In genomic region chr13:99981115-99982020, GRCh38 we compare ENCODE assay signal across 9 cellular contexts. TPM values are rescaled to one million over a fixed set of nuclear protein-coding genes. Genes with fewer than 3 reads are reported as not detected.
A peak's percentile ranks its signal among the peaks of the same experiment; 100 is the strongest.
DNase-seq lines count a peak whose midpoint lies in the region; ATAC-seq, FAIRE-seq and TF ChIP-seq lines count a peak whose summit lies in the region.
"Had no signal": no experiment of that assay in that cellular context is flagged by ENCODE, and none has a peak within 500 bp of the region (broad histone marks: within the 10 kb centered on the region; RNA-seq: fewer than 3 reads in every experiment).

Gene ZIC2 (plus strand): TSS chr13:99981784. CDS start chr13:99982065, 281 bp downstream.

- H3K9me1 ChIP-seq in K562 (ENCODE audit: control insufficient read depth, insufficient read depth, low read length): no peaks in the 10 kb centered on the region

- no peak; the same call in 1 of the 2 replicates for TF ChIP-seq POLR2A in K562 (conservative IDR thresholded peaks at IDR 0.05)

- H3K9ac ChIP-seq in K562 (ENCODE audit: insufficient read depth in 1 of 2, low read depth in 2 of 2, low read length in 2 of 2) (peak within 1 kb of the TSS; percentile 65 to 96), kidney (ENCODE audit: low read length in 2 of 2) (no peak within 1 kb of the TSS)

- in situ Hi-C loops in ACHN (cut with HindIII; ENCODE audit: low pct_ligation_motif_present, low pct_unique_long_range_greater_than_20kb, low sequenced_read_pairs) (no loop called here), GM13977 (cut with MboI; ENCODE audit: low pct_unique_long_range_greater_than_20kb, low sequenced_read_pairs, unreplicated experiment) (loop anchor here (25.0 kb wide), 2 partner anchors 256 to 531 kb away; no protein-coding TSS in a partner anchor), K562 (cut with MboI) (no loop called here)

- POLR2A ChIA-PET in K562 (lab: Yijun Ruan, JAX): interaction anchor here (0.6 to 2.6 kb wide), 6 partner anchors 11 to 523 kb away, joined by 3 to 14 read pairs (median 4); partner anchors contain the start of genes PCCA and ZIC5

- TF ChIP-seq CTCF in GM13977 (IDR thresholded peaks at IDR 0.05; ENCODE audit: extremely low read depth, insufficient read depth, missing control alignments): no peak
- no peak for TF ChIP-seq CTCF in K562 (IDR thresholded peaks at IDR 0.05 in 2 of 3, conservative IDR thresholded peaks at IDR 0.05 in 1 of 3; ENCODE audit: insufficient read depth in 2 of 3, low read depth in 1 of 3, low read length in 3 of 3)
- no peak for TF ChIP-seq CTCF in kidney (IDR thresholded peaks at IDR 0.05; ENCODE audit: borderline replicate concordance, extremely low read depth, insufficient read depth)

- ATAC-seq in K562 (peak; percentile 68), GM21619 (IDR thresholded peaks at IDR 0.05; ENCODE audit: unreplicated experiment) (no peak)

- CTCF ChIA-PET in K562 (lab: Yijun Ruan, JAX; ENCODE audit: low intra/inter-chr PET ratio): no interaction called here

- 2% methylated on average over 21 of the region's 120 CpGs for WGBS in K562 (ENCODE audit: insufficient coverage, low coverage, missing lambda C conversion rate)

- DNase-seq in ACHN (peak; percentile 75), GM13977 (ENCODE audit: low spot score) (peak; percentile 61), NCI-H748 (lab: John Stamatoyannopoulos, UW; ENCODE audit: unreplicated experiment) (peak; percentile 97), K562 (ENCODE audit: extremely low read depth in 1 of 4, low spot score in 3 of 4) (peak; percentile 66 to 81 (median 75)), kidney (peak; percentile 76), CD1c-positive myeloid dendritic cell (ENCODE audit: extremely low spot score) (no peak)

- H3K27ac ChIP-seq in K562 (ENCODE audit: extremely low read depth, low read depth, low read length) (peak within 1 kb of the TSS; percentile 92), kidney (ENCODE audit: low read depth in 2 of 2, low read length in 2 of 2) (no peak within 1 kb of the TSS), temporal lobe (ENCODE audit: low read depth, low read length) (peak within 1 kb of the TSS; percentile 74)

- H2AFZ ChIP-seq in K562 (ENCODE audit: low read depth, low read length): peak within 1 kb of the TSS; percentile 76

- H4K20me1 ChIP-seq in K562 (replicated peaks; ENCODE audit: control insufficient read depth, insufficient read depth, low read length): no peaks in the 10 kb centered on the region

- intact Hi-C loops in K562 (cut with micrococcal nuclease) (loop anchor here (5.0 kb wide), 1 partner anchor 256 kb away; no protein-coding TSS in a partner anchor), kidney (cut with DNase I) (no loop called here)

- H3K4me2 ChIP-seq in K562 (ENCODE audit: insufficient read depth, low read length): peak within 1 kb of the TSS; percentile 85

- H3K4me1 ChIP-seq in K562 (replicated peaks in 1 of 2; ENCODE audit: control insufficient read depth in 2 of 2, insufficient read depth in 2 of 2, low read length in 2 of 2) (peaks cover 5 to 46% of the 10 kb centered on the region in 2 experiments; a peak in 3 of 5 replicates), kidney (ENCODE audit: control insufficient read depth in 1 of 2, insufficient read depth in 1 of 2, low read depth in 1 of 2, low read length in 2 of 2) (peaks cover 0 to 10% of the 10 kb centered on the region in 2 donors)

- BruUV-seq in K562 (replicated peaks; lab: Mats Ljungman, UMichigan): no TSS peak

- peaks cover 31% of the 10 kb centered on the region for H3K79me2 ChIP-seq in K562 (ENCODE audit: control insufficient read depth, insufficient read depth, low read length)

- no peak for FAIRE-seq in K562 (lab: Jason Lieb, UNC)
- no peak for FAIRE-seq in kidney (lab: Jason Lieb, UNC)

- TF ChIP-seq RAD21 in K562 (CRISPR knock-in tag; conservative IDR thresholded peaks at IDR 0.05 in 1 of 2, IDR thresholded peaks at IDR 0.05 in 1 of 2): no peak

- H3K27me3 ChIP-seq in K562 (ENCODE audit: control insufficient read depth in 2 of 2, insufficient read depth in 2 of 2, low read length in 2 of 2): no peaks in the 10 kb centered on the region

- peaks cover 14% of the 10 kb centered on the region; the same call in 1 of the 3 replicates for H3K36me3 ChIP-seq in K562 (ENCODE audit: control insufficient read depth, insufficient read depth, low read length)
- H3K36me3 ChIP-seq in kidney (ENCODE audit: control insufficient read depth in 1 of 2, insufficient read depth in 2 of 2, low read length in 2 of 2): no peaks in the 10 kb centered on the region

- H3K4me3 ChIP-seq in K562 (peak within 1 kb of the TSS; percentile 59), kidney (ENCODE audit: low read length in 2 of 2) (no peak within 1 kb of the TSS)

- H3K9me3 ChIP-seq in K562 (replicated peaks; ENCODE audit: control insufficient read depth, insufficient read depth, low read depth, low read length) (no peaks in the 10 kb centered on the region), kidney (ENCODE audit: control insufficient read depth in 1 of 2, low read length in 2 of 2) (peaks cover 0 to 2% of the 10 kb centered on the region in 2 donors)

- TF ChIP-seq EP300 in K562 (IDR thresholded peaks at IDR 0.05; ENCODE audit: low read length): no peak

TF ChIP-seq in K562, 482 proteins besides CTCF, POLR2A, EP300 and RAD21 (continues in another document):
- TF ChIP-seq POLR2G (IDR thresholded peaks at IDR 0.05; ENCODE audit: low read depth, low read length) (peak; percentile 83), SAFB (IDR thresholded peaks at IDR 0.05; ENCODE audit: borderline replicate concordance, low read depth, low read length) (0 out of 2 replicates have a peak, but pooled peaks have one; percentile 16), RBBP5 (IDR thresholded peaks at IDR 0.05; ENCODE audit: borderline replicate concordance, insufficient read depth, low read length, poor library complexity, severe bottlenecking) (peak; percentile 32), NRF1 (conservative IDR thresholded peaks at IDR 0.05 in 1 of 2, IDR thresholded peaks at IDR 0.05 in 1 of 2) (peak in 1 of 2 experiments; percentile 57; a peak in 2 of 4 replicates), RBM22 (IDR thresholded peaks at IDR 0.05; ENCODE audit: low read depth, low read length, poor library complexity, severe bottlenecking) (peak; percentile 15), RBFOX2 (IDR thresholded peaks at IDR 0.05; ENCODE audit: low read depth, low read length) (peak; percentile 75), CREB5 (CRISPR knock-in tag; IDR thresholded peaks at IDR 0.05) (no peak), ZFP1 (CRISPR knock-in tag; IDR thresholded peaks at IDR 0.05) (no peak), HNRNPLL (IDR thresholded peaks at IDR 0.05; ENCODE audit: low read depth, low read length, poor library complexity, severe bottlenecking) (peak; percentile 30), EWSR1 (IDR thresholded peaks at IDR 0.05; ENCODE audit: borderline replicate concordance, low read depth, partially characterized antibody) (no peak), POLR2AphosphoS5 (IDR thresholded peaks at IDR 0.05; ENCODE audit: control insufficient read depth, insufficient read depth, low read depth, low read length) (peak; percentile 57; the same call in 1 of the 2 replicates), EGR1 (conservative IDR thresholded peaks at IDR 0.05) (peak; percentile 61), CTBP1 (IDR thresholded peaks at IDR 0.05; ENCODE audit: borderline replicate concordance) (peak; percentile 97), SMAD4 (CRISPR knock-in tag; conservative IDR thresholded peaks at IDR 0.05) (peak; percentile 32), ID3 (CRISPR knock-in tag; IDR thresholded peaks at IDR 0.05) (no peak), ID3 (tag; IDR thresholded peaks at IDR 0.05) (peak; percentile 16; the same call in 1 of the 2 replicates), ESRRA (IDR thresholded peaks at IDR 0.05; ENCODE audit: borderline replicate concordance, low read depth) (peak; percentile 43; the same call in 1 of the 2 replicates), CCNT2 (IDR thresholded peaks at IDR 0.05; ENCODE audit: borderline replicate concordance, extremely low read depth, insufficient read length, low read depth, low read length) (peak; percentile 21), TSC22D4 (tag; IDR thresholded peaks at IDR 0.05) (no peak), SMARCA5 (IDR thresholded peaks at IDR 0.05) (no peak)

RNA-seq across cellular contexts. Expression of gene ZIC2, which starts in this region (rescaled TPM):
- 5.8 and 7.8 TPM in 2 replicates for total RNA-seq in K562 (2011; cell fraction: chromatin; rRNA removed; ENCODE audit: low replicate concordance)
- total RNA-seq in K562 (2011; cell fraction: nucleolus; rRNA removed): 5.7 and 7.7 TPM in 2 replicates
- 4.1 and 7.0 TPM in 2 replicates for total RNA-seq in K562 (2011; cell fraction: nucleoplasm; rRNA removed)
- total RNA-seq in K562 (2014; rRNA removed) (3.7 and 6.1 TPM in 2 replicates), K562 (2014; rRNA removed; fragmentation: Illumina TruSeq; extraction: Trizol) (2.3 and 2.4 TPM in 2 replicates), K562 (2015; rRNA removed; fragmentation: Illumina TruSeq; extraction: Trizol) (3.7 and 4.5 TPM in 2 replicates), K562 (2021) (18.0 and 22.1 TPM in 2 replicates), kidney (1.4 TPM), temporal lobe (4.4 TPM)
- polyA plus RNA-seq in K562 (2011; rRNA removed) (1.8 and 2.2 TPM in 2 replicates), K562 (2014; fragmentation: Illumina TruSeq; extraction: Trizol) (6.5 and 7.3 TPM in 2 replicates), K562 (2014; fragmentation: Nextera tagmentation; extraction: Ambion mirVana) (1 to 10 TPM; 4.2 to 9.8 TPM), K562 (2014; rRNA removed) (4.6 and 6.3 TPM in 2 replicates), kidney (ENCODE audit: insufficient read depth, low read depth, low replicate concordance) (0.13 TPM)
- polyA plus RNA-seq in K562 (2011; cell fraction: cytosol; rRNA removed): 1.4 and 2.3 TPM in 2 replicates
- polyA plus RNA-seq in K562 (2011; cell fraction: nucleus; rRNA removed): 6.9 and 9.9 TPM in 2 replicates
- 7.4 and 9.3 TPM in 2 replicates for polyA plus RNA-seq in K562 (2012)
- 1.5 and 2.4 TPM in 2 replicates for polyA minus RNA-seq in K562 (2011; rRNA and poly(A)+ RNA removed)
- 2.9 and 10.6 TPM in 2 replicates for polyA minus RNA-seq in K562 (2011; cell fraction: cytosol; rRNA and poly(A)+ RNA removed)
- polyA minus RNA-seq in K562 (2011; cell fraction: nucleus; rRNA and poly(A)+ RNA removed): 7.3 and 9.6 TPM in 2 replicates
- total RNA-seq: mononuclear cell had no signal

Comparison
In these comparisons a context has a peak if more than half of its experiments do, and no peak if none do; other contexts are left out.
1. H3K27ac ChIP-seq: peak in K562 (single experiment) and temporal lobe (single experiment); none in kidney (0 of 2).
2. H3K9ac ChIP-seq: peak in K562 (2 of 2); none in kidney (0 of 2).